ENCODE assay signal across 8 cellular contexts in the genomic region with DNA sequence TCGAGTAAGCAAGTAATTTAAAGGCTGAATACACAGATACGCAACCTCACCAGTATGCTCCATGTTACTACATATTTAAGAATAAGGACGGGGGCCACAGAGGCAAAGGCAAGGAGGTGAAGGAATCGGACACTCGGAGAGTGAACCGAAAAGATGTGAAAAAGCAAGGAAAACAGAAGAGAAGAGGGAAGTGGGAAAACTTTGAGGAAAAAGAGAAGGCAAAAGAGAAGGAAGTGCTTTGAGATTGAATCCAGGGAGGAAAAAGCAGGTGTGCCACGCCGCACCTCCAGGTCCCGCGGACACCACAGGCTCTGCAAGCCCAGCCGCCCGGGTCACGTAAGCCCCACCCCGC. TPM values are rescaled to one million over a fixed set of nuclear protein-coding genes. Genes with fewer than 3 reads are reported as not detected.
A peak's percentile ranks its signal among the peaks of the same experiment; 100 is the strongest.
DNase-seq lines count a peak whose midpoint lies in the region; ATAC-seq and TF ChIP-seq lines count a peak whose summit lies in the region.

No MANE protein-coding gene starts in this region.

- WGBS in mammary epithelial cell (ENCODE audit: low coverage, missing lambda C conversion rate) = 1% methylated on average over 7 of the region's 14 CpGs

- no peaks in the 10 kb centered on the region for H3K9me3 Mint-ChIP-seq in activated T-cell treated with anti-CD3 and anti-CD28 coated beads, Interleukin-2, amount 50 U/mL, for 72 hours
- H3K9me3 Mint-ChIP-seq in mesothelial cell of epicardium = no peaks in the 10 kb centered on the region

- H3K36me3 ChIP-seq in mammary epithelial cell (ENCODE audit: insufficient read depth, low read length) = no peaks in the 10 kb centered on the region

- H3K27ac ChIP-seq in mammary epithelial cell (ENCODE audit: insufficient read depth, low read depth, low read length) = peak overlapping the region; percentile 83

- peaks cover 9 to 11% of the 10 kb centered on the region in 2 donors for H3K36me3 Mint-ChIP-seq in activated T-cell treated with anti-CD3 and anti-CD28 coated beads, Interleukin-2, amount 50 U/mL, for 72 hours (ENCODE audit: insufficient read depth in 2 of 2)
- H3K36me3 Mint-ChIP-seq in mesothelial cell of epicardium = peaks cover 4% of the 10 kb centered on the region

- no peaks in the 10 kb centered on the region for H4K20me1 ChIP-seq in mammary epithelial cell (ENCODE audit: insufficient read depth, low read length)

- dilution Hi-C loops in mammary epithelial cell (cut with HindIII; ENCODE audit: low sequenced_read_pairs) = no loop called here

- no peak for ATAC-seq in activated T-cell treated with anti-CD3 and anti-CD28 coated beads, Interleukin-2, amount 50 U/mL, for 72 hours (replicated peaks in 1 of 2)
- ATAC-seq in HG03571 (IDR thresholded peaks at IDR 0.05; ENCODE audit: unreplicated experiment) = peak; percentile 5
- ATAC-seq in HG03457 (IDR thresholded peaks at IDR 0.05; ENCODE audit: unreplicated experiment) = no peak

- H3K4me2 ChIP-seq in mammary epithelial cell (ENCODE audit: insufficient read depth, low read depth, low read length) = peak overlapping the region; percentile 92

- H3K27me3 ChIP-seq in mammary epithelial cell (ENCODE audit: insufficient read depth, low read length) = no peaks in the 10 kb centered on the region

- no peak for DNase-seq in activated T-cell treated with anti-CD3 and anti-CD28 coated beads, Interleukin-2, amount 50 U/mL, for 72 hours
- DNase-seq in activated T-cell treated with anti-CD3 and anti-CD28 coated beads, Interleukin-2, amount 50 U/mL, for 48 hours = no peak
- no peak for DNase-seq in mammary epithelial cell
- no peak for DNase-seq in mesothelial cell of epicardium (ENCODE audit: low spot score in 2 of 2, unreplicated experiment in 2 of 2)
- no peak for DNase-seq in effector CD8-positive, alpha-beta T cell (lab: John Stamatoyannopoulos, UW)
- no peak for DNase-seq in stimulated activated CD4-positive, alpha-beta T cell treated with anti-CD3 and anti-CD28 coated beads, Interleukin-4, amount 100 ng/mL, for 24 hours

- no peaks in the 10 kb centered on the region for H3K9me3 ChIP-seq in mammary epithelial cell (replicated peaks; ENCODE audit: insufficient read depth, low read length)

- in situ Hi-C loops in mammary epithelial cell (cut with MboI; ENCODE audit: low sequenced_read_pairs in 2 of 2) = loop anchor here in 1 of 2 donors (25.0 kb wide), 1 partner anchor 758 kb away; no protein-coding TSS in a partner anchor

- H3K9ac ChIP-seq in mammary epithelial cell (ENCODE audit: insufficient read depth, low read length) = peak overlapping the region; percentile 89

- peak overlapping the region; percentile 64 for H3K27ac Mint-ChIP-seq in activated T-cell treated with anti-CD3 and anti-CD28 coated beads, Interleukin-2, amount 50 U/mL, for 72 hours
- peak overlapping the region; percentile 96 for H3K27ac Mint-ChIP-seq in mesothelial cell of epicardium

- H3K4me1 Mint-ChIP-seq in activated T-cell treated with anti-CD3 and anti-CD28 coated beads, Interleukin-2, amount 50 U/mL, for 72 hours (ENCODE audit: low read depth) = peaks cover 43% of the 10 kb centered on the region
- H3K4me1 Mint-ChIP-seq in mesothelial cell of epicardium = peaks cover 13% of the 10 kb centered on the region

- peaks cover 48% of the 10 kb centered on the region for H3K79me2 ChIP-seq in mammary epithelial cell (ENCODE audit: insufficient read depth, low read length)

- no peaks in the 10 kb centered on the region for H3K27me3 Mint-ChIP-seq in activated T-cell treated with anti-CD3 and anti-CD28 coated beads, Interleukin-2, amount 50 U/mL, for 72 hours (ENCODE audit: low read depth)
- H3K27me3 Mint-ChIP-seq in mesothelial cell of epicardium (ENCODE audit: low read depth) = no peaks in the 10 kb centered on the region

- peak overlapping the region; percentile 99 for H2AFZ ChIP-seq in mammary epithelial cell (ENCODE audit: low read depth, low read length)

- intact Hi-C loops in mammary epithelial cell (cut with micrococcal nuclease) = loop anchor here (5.0 kb wide), 4 partner anchors 57 to 612 kb away; a partner anchor contains a TSS

- CTCF ChIA-PET in mammary epithelial cell (lab: Charles Lee; ENCODE audit: low non-redundant PET) = no interaction called here

- H3K4me3 Mint-ChIP-seq in activated T-cell treated with anti-CD3 and anti-CD28 coated beads, Interleukin-2, amount 50 U/mL, for 72 hours = peak overlapping the region; percentile 87 to 88
- peak overlapping the region; percentile 91 for H3K4me3 Mint-ChIP-seq in mesothelial cell of epicardium

- H3K4me3 ChIP-seq in mammary epithelial cell (replicated peaks in 1 of 3; ENCODE audit: insufficient read depth in 1 of 3, low read depth in 2 of 3, low read length in 3 of 3) = peak overlapping the region; percentile 69 to 92 (median 72)

- peaks cover 9% of the 10 kb centered on the region for H3K4me1 ChIP-seq in mammary epithelial cell (ENCODE audit: insufficient read depth, low read length)

- no TSS peak for BruUV-seq in mammary epithelial cell (replicated peaks; lab: Mats Ljungman, UMichigan)

- TF ChIP-seq CTCF in mammary epithelial cell (conservative IDR thresholded peaks at IDR 0.05 in 1 of 2, IDR thresholded peaks at IDR 0.05 in 1 of 2; ENCODE audit: extremely low read depth in 1 of 2, insufficient read depth in 1 of 2, low read depth in 1 of 2, low read length in 2 of 2) = no peak
- no peak for TF ChIP-seq CTCF in mesothelial cell of epicardium (IDR thresholded peaks at IDR 0.05; ENCODE audit: unreplicated experiment)

RNA-seq across cellular contexts. Expression of a gene that starts 0.4 kb away (rescaled TPM):
- total RNA-seq in activated T-cell treated with anti-CD3 and anti-CD28 coated beads, Interleukin-2, amount 50 U/mL, for 72 hours = 10 to 100 TPM; 50.9 to 54.9 TPM
- total RNA-seq in mammary epithelial cell (10 to 100 TPM; 30.2 to 31.3 TPM), mesothelial cell of epicardium (36.8 to 39.6 TPM (median 38.5 TPM) in 3 replicates)
- polyA plus RNA-seq in mammary epithelial cell = 8.3 TPM
- polyA minus RNA-seq in mammary epithelial cell = 50.3 TPM

RNA-seq across cellular contexts. Expression of a gene that starts 4.7 kb away (rescaled TPM):
- 100 to 1,000 TPM in 1 of 2 donors, 10 to 100 TPM in 1; 77.4 to 103 TPM for total RNA-seq in activated T-cell treated with anti-CD3 and anti-CD28 coated beads, Interleukin-2, amount 50 U/mL, for 72 hours
- 10 to 100 TPM; 15.7 to 55.6 TPM for total RNA-seq in mammary epithelial cell
- 37.0 TPM for polyA plus RNA-seq in mammary epithelial cell
- polyA minus RNA-seq in mammary epithelial cell = 6.9 TPM
- total RNA-seq in mesothelial cell of epicardium = 48.0 to 52.0 TPM (median 51.3 TPM) in 3 replicates
